In genomic region chr10:98268694-98269386, GRCh38 we compare ENCODE assay signal across 9 cellular contexts. TPM values are rescaled to one million over a fixed set of nuclear protein-coding genes. Genes with fewer than 3 reads are reported as not detected.
A peak's percentile ranks its signal among the peaks of the same experiment; 100 is the strongest.
DNase-seq lines count a peak whose midpoint lies in the region; ATAC-seq lines count a peak whose summit lies in the region.
"Had no signal": no experiment of that assay in that cellular context is flagged by ENCODE, and none has a peak within 500 bp of the region (broad histone marks: within the 10 kb centered on the region; RNA-seq: fewer than 3 reads in every experiment).

No MANE protein-coding gene starts in this region.

- H3K4me1 ChIP-seq in CD8-positive, alpha-beta memory T cell (ENCODE audit: insufficient read depth, low read length): peaks cover 4% of the 10 kb centered on the region
- H3K4me1 ChIP-seq in endocrine pancreas (ENCODE audit: control insufficient read depth, insufficient read depth, low read length) (no peaks in the 10 kb centered on the region), neuronal stem cell (ENCODE audit: control insufficient read depth in 2 of 2, insufficient read depth in 1 of 2, low read depth in 1 of 2, low read length in 2 of 2) (peaks cover 9 to 33% of the 10 kb centered on the region in 2 donors)

- peak overlapping the region; percentile 86 for H3K18ac ChIP-seq in neuronal stem cell (ENCODE audit: low read length)

- H3K4me3 Mint-ChIP-seq in CD8-positive, alpha-beta memory T cell: peak overlapping the region; percentile 55 to 90 (median 74)

- H3K27me3 Mint-ChIP-seq in CD8-positive, alpha-beta memory T cell: peaks cover 27 to 68% of the 10 kb centered on the region in 2 donors

- peak overlapping the region; percentile 40 for H4K91ac ChIP-seq in neuronal stem cell (ENCODE audit: low read depth, low read length, poor library complexity)

- no peaks in the 10 kb centered on the region for H3K9me3 ChIP-seq in CD8-positive, alpha-beta memory T cell (ENCODE audit: low read length)
- H3K9me3 ChIP-seq in endocrine pancreas (ENCODE audit: control insufficient read depth, low read length): no peaks in the 10 kb centered on the region
- H3K9me3 ChIP-seq in neuronal stem cell (replicated peaks in 1 of 2; ENCODE audit: control insufficient read depth in 2 of 2, insufficient read depth in 1 of 2, low read depth in 1 of 2, low read length in 2 of 2): no peaks in the 10 kb centered on the region

- H3K4ac ChIP-seq in neuronal stem cell (ENCODE audit: low read length): no peak overlapping the region

- peaks cover 4 to 13% (median 6%) of the 10 kb centered on the region in 3 donors for H3K4me1 Mint-ChIP-seq in CD8-positive, alpha-beta memory T cell

- H3K36me3 Mint-ChIP-seq in CD8-positive, alpha-beta memory T cell: peaks cover 0 to 2% (median 0%) of the 10 kb centered on the region in 3 donors

- CTCF ChIA-PET in CD8-positive, alpha-beta memory T cell (lab: Charles Lee): no interaction called here

- peak overlapping the region; percentile 91 for H2AFZ ChIP-seq in neuronal stem cell (ENCODE audit: low read length)

- H3K27ac ChIP-seq in CD8-positive, alpha-beta memory T cell (ENCODE audit: low read depth, low read length): no peak overlapping the region
- no peak overlapping the region for H3K27ac ChIP-seq in neuronal stem cell (replicated peaks; ENCODE audit: low read length)

- ATAC-seq in GM21723 (IDR thresholded peaks at IDR 0.05; ENCODE audit: unreplicated experiment): no peak

- no peaks in the 10 kb centered on the region for H3K79me1 ChIP-seq in neuronal stem cell (ENCODE audit: low read depth, low read length)

- peak overlapping the region; percentile 57 for H3K23ac ChIP-seq in neuronal stem cell (ENCODE audit: low read depth, low read length, poor library complexity)

- POLR2A ChIA-PET in CD8-positive, alpha-beta memory T cell (lab: Charles Lee): no interaction called here

- DNase-seq in CD8-positive, alpha-beta memory T cell: no peak
- peak; percentile 42 for DNase-seq in NCI-H1092 (lab: John Stamatoyannopoulos, UW)
- no peak for DNase-seq in neuronal stem cell (ENCODE audit: low spot score)
- DNase-seq in cerebellum (ENCODE audit: low spot score): no peak
- DNase-seq in NCI-H748 treated with DMSO at 0.1 percent for 48 hours (lab: John Stamatoyannopoulos, UW): no peak
- no peak for DNase-seq in T1000 (lab: John Stamatoyannopoulos, UW)

- no peak overlapping the region for H3K14ac ChIP-seq in neuronal stem cell (ENCODE audit: low read length)

- H3K27ac Mint-ChIP-seq in CD8-positive, alpha-beta memory T cell: peak overlapping the region in 3 of 8 donors; percentile 52 to 85 (median 66)

- H3K9me3 Mint-ChIP-seq in CD8-positive, alpha-beta memory T cell: no peaks in the 10 kb centered on the region

- H2BK120ac ChIP-seq in neuronal stem cell (ENCODE audit: low read depth, low read length): peak overlapping the region; percentile 64

- peak overlapping the region; percentile 59 for H2BK5ac ChIP-seq in neuronal stem cell (ENCODE audit: low read length)

- no peak overlapping the region for H2BK12ac ChIP-seq in neuronal stem cell (ENCODE audit: low read length)

- no peak overlapping the region for H2BK15ac ChIP-seq in neuronal stem cell (ENCODE audit: low read length)

- peaks cover 3% of the 10 kb centered on the region for H3K27me3 ChIP-seq in CD8-positive, alpha-beta memory T cell (ENCODE audit: insufficient read depth, low read length, poor library complexity, severe bottlenecking)
- H3K27me3 ChIP-seq in endocrine pancreas (ENCODE audit: control insufficient read depth, insufficient read depth, low read length) (no peaks in the 10 kb centered on the region), neuronal stem cell (ENCODE audit: control insufficient read depth in 3 of 3, insufficient read depth in 3 of 3, low read depth in 1 of 3, low read length in 3 of 3) (peaks cover 0 to 23% (median 2%) of the 10 kb centered on the region in 3 experiments)

- peak overlapping the region; percentile 58 for H3K4me2 ChIP-seq in neuronal stem cell (ENCODE audit: insufficient read depth, low read length, poor library complexity, severe bottlenecking)

- H2AK5ac ChIP-seq in neuronal stem cell (ENCODE audit: low read depth, low read length): peak overlapping the region; percentile 9

- no CpG with 5 or more reads among the region's 16 CpGs for WGBS in neuronal stem cell (ENCODE audit: extremely low coverage in 2 of 2, insufficient read length in 2 of 2, insufficient replicate concordance in 1 of 2), 2 donors

- H3K36me3 ChIP-seq in CD8-positive, alpha-beta memory T cell (ENCODE audit: insufficient read depth, low read length): no peaks in the 10 kb centered on the region
- H3K36me3 ChIP-seq in endocrine pancreas (ENCODE audit: control insufficient read depth, insufficient read depth, low read length) (no peaks in the 10 kb centered on the region), neuronal stem cell (replicated peaks in 1 of 2; ENCODE audit: control insufficient read depth in 2 of 2, insufficient read depth in 2 of 2, low read length in 2 of 2) (no peaks in the 10 kb centered on the region)

- H4K8ac ChIP-seq in neuronal stem cell (ENCODE audit: low read depth, low read length): no peak overlapping the region

- peak overlapping the region; percentile 28 for H3K4me3 ChIP-seq in CD8-positive, alpha-beta memory T cell (ENCODE audit: low read length)
- H3K4me3 ChIP-seq in endocrine pancreas (ENCODE audit: control insufficient read depth, insufficient read depth, low read length) (no peak overlapping the region), neuronal stem cell (ENCODE audit: low read length in 2 of 2) (peak overlapping the region; percentile 38 to 74)

- H3K9ac ChIP-seq in endocrine pancreas (ENCODE audit: control insufficient read depth, insufficient read depth, low read length) (peak overlapping the region; percentile 43), neuronal stem cell (ENCODE audit: low read depth, low read length, poor library complexity) (peak overlapping the region; percentile 46)

RNA-seq across cellular contexts. Expression of gene LOXL4, which starts 0.8 kb away (rescaled TPM):
- total RNA-seq in CD8-positive, alpha-beta memory T cell: not detected
- 0.43 TPM for polyA plus RNA-seq in CD8-positive, alpha-beta memory T cell
- polyA plus RNA-seq in neuronal stem cell (2013, experiment 1 of 2): 1.9 TPM
- polyA plus RNA-seq in neuronal stem cell (2013, experiment 2 of 2): 1.9 TPM
- total RNA-seq in cerebellum: 0.27 TPM
- polyA plus RNA-seq: neural cell had no signal
